ENCODE assay signal across 22 cellular contexts in the genomic region with DNA sequence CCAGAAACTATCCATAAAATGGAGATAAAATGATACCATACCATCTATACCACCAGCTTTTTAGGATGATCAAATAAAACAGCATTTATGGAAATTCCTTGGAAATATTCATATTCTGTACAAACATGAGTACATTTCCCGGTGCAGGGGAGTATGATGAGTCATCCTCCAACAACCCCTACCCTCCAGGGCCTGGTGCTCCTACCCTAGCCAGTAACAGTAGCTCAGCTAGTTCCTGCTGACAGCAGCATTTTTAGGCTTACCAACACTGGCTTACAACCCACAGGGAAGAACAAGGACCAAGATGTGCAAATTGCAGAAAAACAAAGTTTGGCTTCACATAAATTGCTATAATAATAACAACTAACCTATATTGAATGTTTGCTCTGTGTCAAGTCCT.
"Had no signal": no experiment of that assay in that cellular context is flagged by ENCODE, and none has a peak within 500 bp of the region (broad histone marks: within the 10 kb centered on the region; RNA-seq: fewer than 3 reads in every experiment).

No MANE protein-coding gene starts in this region.

- ATAC-seq: esophagus mucosa; foreskin keratinocyte; gastroesophageal sphincter; heart left ventricle; left lobe of liver; natural killer cell treated with Interleukin-12 subunit alpha and Interleukin-12 subunit beta and Interleukin-15 and Interleukin-18, amount 100 ng/mL, for 72 hours; sciatic nerve; stimulated activated effector memory CD8-positive, alpha-beta T cell treated with anti-CD3 and anti-CD28 coated beads, Interleukin-12 subunit alpha, Interleukin-12 subunit beta, amount 100 ng/mL, for 72 hours had no signal

- H3K9ac ChIP-seq: parathyroid adenoma had no signal

- H3K27me3 ChIP-seq: foreskin keratinocyte, gastroesophageal sphincter, neutrophil, testis, tibial artery had no signal

- FAIRE-seq: kidney had no signal

- H3K4me2 ChIP-seq: hepatocyte had no signal

- H3K36me3 ChIP-seq: gastroesophageal sphincter, heart left ventricle, neutrophil, stomach, tibial artery had no signal

- H2AFZ ChIP-seq: hepatocyte, parathyroid adenoma had no signal

- H3K9me3 ChIP-seq: gastroesophageal sphincter, heart left ventricle, neutrophil, stomach, testis, tibial artery had no signal

- H3K4me3 ChIP-seq: dorsolateral prefrontal cortex, gastroesophageal sphincter, heart left ventricle, hepatocyte, lung, stomach, testis, tibial artery had no signal

- H3K4me1 ChIP-seq: foreskin keratinocyte, gastroesophageal sphincter, parathyroid adenoma, stomach, testis, tibial artery had no signal

- H3K79me2 ChIP-seq: hepatocyte, parathyroid adenoma had no signal

- DNase-seq: dorsolateral prefrontal cortex; effector CD4-positive, alpha-beta T cell; foreskin keratinocyte; heart left ventricle; kidney; stimulated activated CD4-positive, alpha-beta T cell treated with anti-CD3 and anti-CD28 coated beads, Interleukin-2, amount 100 ng/mL, for 24 hours; stimulated activated CD4-positive, alpha-beta T cell treated with anti-CD3 and anti-CD28 coated beads, Interleukin-4, amount 100 ng/mL, for 24 hours; stimulated activated naive CD4-positive, alpha-beta T cell treated with Interleukin-2 at 50 U/mL for 16 hours; stomach; testis; tibial artery had no signal

- H3K27ac ChIP-seq: dorsolateral prefrontal cortex, epithelial cell of prostate, foreskin keratinocyte, gastroesophageal sphincter, heart left ventricle, hepatocyte, neutrophil, parathyroid adenoma, stomach, testis, tibial artery had no signal
